Comparison of ENCODE assay signal across 19 cellular contexts in genomic region chr12:10967409-10967808, GRCh38. TPM values are rescaled to one million over a fixed set of nuclear protein-coding genes. Genes with fewer than 3 reads are reported as not detected.
DNase-seq lines count a peak whose midpoint lies in the region; ATAC-seq, FAIRE-seq and TF ChIP-seq lines count a peak whose summit lies in the region.
"Had no signal": no experiment of that assay in that cellular context is flagged by ENCODE, and none has a peak within 500 bp of the region (broad histone marks: within the 10 kb centered on the region; RNA-seq: fewer than 3 reads in every experiment).

No MANE protein-coding gene starts in this region.

- no peak overlapping the region for H3K4me3 ChIP-seq in mesodermal cell (ENCODE audit: extremely low read depth, insufficient read depth, low read length, poor library complexity, severe bottlenecking)
- H3K4me3 ChIP-seq in transverse colon = no peak overlapping the region
- H3K4me3 ChIP-seq: BLaER1 treated with 17β-estradiol and CSF1 and Interleukin-3, amounts not matched to agents 10 nM and 100 nM; cardiac muscle cell; tibial artery had no signal

- ATAC-seq in GM18502 (IDR thresholded peaks at IDR 0.05; ENCODE audit: poor library complexity, unreplicated experiment) = no peak
- no peak for ATAC-seq in GM19397 (IDR thresholded peaks at IDR 0.05; ENCODE audit: unreplicated experiment)

- H3K36me3 ChIP-seq in mesodermal cell (ENCODE audit: control insufficient read depth, insufficient read depth, low read length) = peaks cover 2% of the 10 kb centered on the region
- H3K36me3 ChIP-seq in transverse colon = no peaks in the 10 kb centered on the region
- H3K36me3 ChIP-seq: cardiac muscle cell, tibial artery had no signal

- peak; percentile 93 for FAIRE-seq in endometrium (lab: Jason Lieb, UNC)
- FAIRE-seq: GM12892 had no signal

- WGBS in mesodermal cell (ENCODE audit: insufficient coverage in 2 of 2), 2 experiments = 88 to 100% methylated on average over 1 of the region's 2 CpGs
- WGBS in transverse colon (ENCODE audit: low coverage in 1 of 2), 2 donors = 71 to 72% methylated on average over 2 of the region's 2 CpGs

- H3K27me3 ChIP-seq in transverse colon = no peaks in the 10 kb centered on the region
- H3K27me3 ChIP-seq: BLaER1 treated with 17β-estradiol and CSF1 and Interleukin-3, amounts not matched to agents 10 nM and 100 nM; cardiac muscle cell; tibial artery had no signal

- no peak for TF ChIP-seq POLR2A in transverse colon (IDR thresholded peaks at IDR 0.05)

- H3K9me3 ChIP-seq in mesodermal cell (ENCODE audit: control insufficient read depth, low read length) (no peaks in the 10 kb centered on the region), transverse colon (no peaks in the 10 kb centered on the region)
- H3K9me3 ChIP-seq: BLaER1 treated with 17β-estradiol and CSF1 and Interleukin-3, amounts not matched to agents 10 nM and 100 nM; tibial artery had no signal

- TF ChIP-seq EP300 in transverse colon (IDR thresholded peaks at IDR 0.05; ENCODE audit: low read depth) = no peak

- DNase-seq in AG20443 (ENCODE audit: low spot score) (peak; percentile 64), cardiac septum (ENCODE audit: low spot score) (no peak), transverse colon (no peak)
- DNase-seq: activated effector memory CD4-positive, alpha-beta T cell treated with anti-CD3 and anti-CD28 coated beads, Interleukin-2, amount 50 U/mL, for 16 hours; DMS79 treated with DMSO at 0.1 percent for 48 hours; mesendoderm; NCI-H2081 treated with DMSO at 0.1 percent for 48 hours; tibial artery had no signal

- intact Hi-C loops in cardiac septum (cut with DNase I) (no loop called here), transverse colon (cut with DNase I; ENCODE audit: low total_unique reads) (no loop called here)

- H3K27ac ChIP-seq in mesodermal cell (ENCODE audit: low read depth, low read length, severe bottlenecking) (peak overlapping the region; percentile 67), transverse colon (no peak overlapping the region)
- H3K27ac ChIP-seq: BLaER1 treated with 17β-estradiol and CSF1 and Interleukin-3, amounts not matched to agents 10 nM and 100 nM; cardiac muscle cell; HL-60; tibial artery had no signal

- in situ Hi-C loops in transverse colon (cut with MboI; ENCODE audit: low pct_ligation_motif_present in 1 of 4, low pct_unique_long_range_greater_than_20kb in 1 of 4, low sequenced_read_pairs in 3 of 4) = no loop called here

- no peaks in the 10 kb centered on the region for H3K4me1 ChIP-seq in mesodermal cell (ENCODE audit: control insufficient read depth, insufficient read depth, low read length, poor library complexity, severe bottlenecking)
- H3K4me1 ChIP-seq in transverse colon = no peaks in the 10 kb centered on the region
- H3K4me1 ChIP-seq: BLaER1 treated with 17β-estradiol and CSF1 and Interleukin-3, amounts not matched to agents 10 nM and 100 nM had no signal

- no peak for TF ChIP-seq CTCF in transverse colon (IDR thresholded peaks at IDR 0.05)

TF ChIP-seq in PFSK-1, 5 proteins besides CTCF, POLR2A, EP300 and RAD21:
- TF ChIP-seq POLR2AphosphoS5 (IDR thresholded peaks at IDR 0.05; ENCODE audit: low read depth, low read length) = 0 out of 2 replicates have a peak, but pooled peaks have one; percentile 21
- TF ChIP-seq SIN3A (IDR thresholded peaks at IDR 0.05; ENCODE audit: borderline replicate concordance, insufficient read depth, low read length) = no peak
- TF ChIP-seq REST (IDR thresholded peaks at IDR 0.05; ENCODE audit: insufficient read depth in 1 of 2, low read depth in 2 of 2, low read length in 2 of 2) = no peak
- TF ChIP-seq FOXP2 (optimal IDR thresholded peaks at IDR 0.05; ENCODE audit: borderline replicate concordance, extremely low read depth, extremely low read length, insufficient read depth) = no peak

RNA-seq across cellular contexts. Expression of gene TAS2R50, which starts 19.3 kb away (rescaled TPM):
- polyA plus RNA-seq in PFSK-1 (2012; ENCODE audit: insufficient read length, low read depth) = not detected
- polyA plus RNA-seq in mesodermal cell (2013, experiment 1 of 2) = not detected
- not detected for polyA plus RNA-seq in mesodermal cell (2013, experiment 2 of 2)
- 0.97 TPM for total RNA-seq in cardiac septum
- 1 to 10 TPM in 3 of 4 donors, not detected in 1; 4.1 to 7.1 (median 4.9) TPM for total RNA-seq in transverse colon

RNA-seq across cellular contexts. Expression of gene TAS2R14, which starts 28.3 kb away (rescaled TPM):
- 0.26 TPM for polyA plus RNA-seq in PFSK-1 (2012; ENCODE audit: insufficient read length, low read depth)
- polyA plus RNA-seq in mesodermal cell (2013, experiment 1 of 2) = 0.96 TPM
- polyA plus RNA-seq in mesodermal cell (2013, experiment 2 of 2) = 0.86 TPM
- 1.3 TPM for total RNA-seq in cardiac septum
- 1 to 10 TPM in 3 of 4 donors, not detected in 1; 1.5 to 5.1 (median 3.8) TPM for total RNA-seq in transverse colon

RNA-seq across cellular contexts. Expression of gene TAS2R20, which starts 30.7 kb away (rescaled TPM):
- not detected for polyA plus RNA-seq in PFSK-1 (2012; ENCODE audit: insufficient read length, low read depth)
- 0.22 TPM for polyA plus RNA-seq in mesodermal cell (2013, experiment 1 of 2)
- polyA plus RNA-seq in mesodermal cell (2013, experiment 2 of 2) = not detected
- 1.3 TPM for total RNA-seq in cardiac septum
- total RNA-seq in transverse colon = 1 to 10 TPM in 3 of 4 donors, not detected in 1; 2.6 to 6.0 (median 5.6) TPM

RNA-seq across cellular contexts. Expression of gene PRH2, which starts 38.4 kb away (rescaled TPM):
- 0.45 TPM for polyA plus RNA-seq in PFSK-1 (2012; ENCODE audit: insufficient read length, low read depth)
- polyA plus RNA-seq in mesodermal cell (2013, experiment 1 of 2) = not detected
- polyA plus RNA-seq in mesodermal cell (2013, experiment 2 of 2) = 0.81 TPM
- total RNA-seq in cardiac septum (not detected), transverse colon (not detected)
- total RNA-seq: activated CD8-positive, alpha-beta memory T cell treated with anti-CD3 and anti-CD28 coated beads for 36 hours; cardiac muscle cell; posterior vena cava had no signal

RNA-seq across cellular contexts. Expression of gene TAS2R19, which starts 55.0 kb away (rescaled TPM):
- polyA plus RNA-seq in PFSK-1 (2012; ENCODE audit: insufficient read length, low read depth) = not detected
- 0.29 TPM for polyA plus RNA-seq in mesodermal cell (2013, experiment 1 of 2)
- polyA plus RNA-seq in mesodermal cell (2013, experiment 2 of 2) = 0.46 TPM
- 1.5 TPM for total RNA-seq in cardiac septum
- total RNA-seq in transverse colon = 1 to 10 TPM; 1.4 to 9.2 (median 5.0) TPM
- polyA plus RNA-seq: cardiac muscle cell had no signal
